In the genomic region with DNA sequence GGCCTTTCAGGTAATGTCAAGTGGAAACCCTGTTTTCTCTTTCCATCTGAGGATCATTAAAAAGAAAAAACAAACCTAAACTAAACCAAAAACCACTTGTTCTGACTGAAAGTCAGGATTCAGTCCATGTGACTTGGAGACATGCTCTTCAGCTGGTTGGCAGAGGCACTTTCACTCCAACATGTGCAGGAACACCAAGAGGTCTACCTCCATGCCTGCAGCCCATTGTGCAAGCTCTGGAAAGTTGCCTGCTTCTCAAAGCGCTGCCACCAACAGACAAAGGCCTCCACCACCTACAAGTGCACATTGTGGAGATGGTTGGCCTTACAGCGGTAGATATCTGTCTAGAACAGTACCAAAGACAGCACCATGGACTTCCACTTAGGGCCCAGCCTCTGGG, we compare ENCODE assay signal across 26 cellular contexts.
"Had no signal": no experiment of that assay in that cellular context is flagged by ENCODE, and none has a peak within 500 bp of the region (broad histone marks: within the 10 kb centered on the region; RNA-seq: fewer than 3 reads in every experiment).

No MANE protein-coding gene starts in this region.

- H3K9me3 ChIP-seq: neutrophil, prostate gland, vagina had no signal

- H3K36me3 Mint-ChIP-seq: type B pancreatic cell had no signal

- H3K4me3 Mint-ChIP-seq: naive thymus-derived CD8-positive, alpha-beta T cell; nephron; neural crest cell; stimulated activated naive CD8-positive, alpha-beta T cell treated with anti-CD3 and anti-CD28 coated beads, Interleukin-15, Interleukin-2, amounts not matched to agents 100 ng/mL and 50 ng/mL, for 24 hours; type B pancreatic cell had no signal

- H3K9me3 Mint-ChIP-seq: stimulated activated naive CD8-positive, alpha-beta T cell treated with anti-CD3 and anti-CD28 coated beads, Interleukin-15, Interleukin-2, amounts not matched to agents 100 ng/mL and 50 ng/mL, for 24 hours had no signal

- H3K4me2 ChIP-seq: hepatocyte had no signal

- H3K4me1 ChIP-seq: heart right ventricle, left ventricle myocardium inferior, prostate gland, suprapubic skin, tibial nerve, vagina had no signal

- H3K27me3 ChIP-seq: heart right ventricle, hepatocyte, neutrophil, suprapubic skin, tibial nerve, vagina had no signal

- H3K4me1 Mint-ChIP-seq: naive thymus-derived CD8-positive, alpha-beta T cell; nephron; neural crest cell had no signal

- H3K4me3 ChIP-seq: heart right ventricle, hepatocyte, left ventricle myocardium inferior, lung, prostate gland, skin epidermis, suprapubic skin, thoracic aorta, tibial nerve, vagina had no signal

- H3K27me3 Mint-ChIP-seq: type B pancreatic cell had no signal

- H2AFZ ChIP-seq: hepatocyte had no signal

- H3K27ac Mint-ChIP-seq: naive thymus-derived CD8-positive, alpha-beta T cell; nephron; stimulated activated naive CD8-positive, alpha-beta T cell treated with anti-CD3 and anti-CD28 coated beads, Interleukin-15, Interleukin-2, amounts not matched to agents 100 ng/mL and 50 ng/mL, for 24 hours; type B pancreatic cell had no signal

- H3K36me3 ChIP-seq: heart right ventricle, left ventricle myocardium inferior, neutrophil, prostate gland, suprapubic skin, thoracic aorta, tibial nerve, vagina had no signal

- H3K27ac ChIP-seq: heart right ventricle, hepatocyte, left ventricle myocardium inferior, neutrophil, prostate gland, skin epidermis, suprapubic skin, thoracic aorta, tibial nerve, vagina had no signal

- DNase-seq: heart right ventricle; islet precursor cell; left ventricle myocardium inferior; naive thymus-derived CD8-positive, alpha-beta T cell; occipital lobe; retina; stimulated activated CD4-positive, alpha-beta T cell treated with anti-CD3 and anti-CD28 coated beads, Interleukin-12 subunit alpha, Interleukin-12 subunit beta, amount 100 ng/mL, for 4 hours; stimulated activated CD4-positive, alpha-beta T cell treated with anti-CD3 and anti-CD28 coated beads, Interleukin-15, amount 100 ng/mL, for 24 hours; stimulated activated CD4-positive, alpha-beta T cell treated with anti-CD3 and anti-CD28 coated beads, Interleukin-2, amount 100 ng/mL, for 24 hours; stimulated activated CD4-positive, alpha-beta T cell treated with anti-CD3 and anti-CD28 coated beads, Interleukin-4, amount 100 ng/mL, for 1 hour; stimulated activated naive CD4-positive, alpha-beta T cell had no signal

- H3K79me2 ChIP-seq: hepatocyte had no signal

- ATAC-seq: heart right ventricle; naive thymus-derived CD8-positive, alpha-beta T cell; right cardiac atrium; sciatic nerve had no signal
